Comparison of ENCODE assay signal across 20 cellular contexts in the genomic region with DNA sequence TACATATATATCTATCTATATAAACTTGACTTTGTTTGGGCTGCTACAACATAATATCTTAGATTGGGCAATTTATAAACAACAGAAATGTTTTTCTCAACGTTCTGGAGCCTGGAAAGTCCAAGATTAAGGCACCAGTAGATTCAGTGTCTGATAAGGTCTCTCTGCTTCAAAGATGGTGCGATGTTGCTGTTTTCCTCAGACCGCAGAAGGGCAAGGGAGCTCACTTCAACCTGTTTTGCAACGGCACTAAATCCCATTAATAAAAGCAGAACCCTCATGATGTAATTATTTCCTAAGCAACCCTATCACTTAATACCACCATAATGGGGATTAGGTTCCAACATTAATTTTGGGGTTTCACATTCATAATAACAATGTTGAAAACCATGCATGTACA.
A peak's percentile ranks its signal among the peaks of the same experiment; 100 is the strongest.
DNase-seq lines count a peak whose midpoint lies in the region; ATAC-seq and TF ChIP-seq lines count a peak whose summit lies in the region.
"Had no signal": no experiment of that assay in that cellular context is flagged by ENCODE, and none has a peak within 500 bp of the region (broad histone marks: within the 10 kb centered on the region; RNA-seq: fewer than 3 reads in every experiment).

No MANE protein-coding gene starts in this region.

- no peak overlapping the region for H3K9ac ChIP-seq in SU-DHL-6 (ENCODE audit: low read length)
- H3K9ac ChIP-seq: BLaER1, GM23248 had no signal

- no peaks in the 10 kb centered on the region for H3K36me3 ChIP-seq in SU-DHL-6 (ENCODE audit: low read length)
- H3K36me3 ChIP-seq in gastroesophageal sphincter, result no peaks in the 10 kb centered on the region
- H3K36me3 ChIP-seq: BLaER1 had no signal

- WGBS in gastroesophageal sphincter (ENCODE audit: low coverage in 1 of 2), 2 donors, result 69 to 80% methylated on average over 4 of the region's 4 CpGs

- H3K4me2 ChIP-seq in SU-DHL-6 (ENCODE audit: low read depth, low read length, poor library complexity, severe bottlenecking), result no peak overlapping the region
- H3K4me2 ChIP-seq: A549, BLaER1 had no signal

- H3K27ac ChIP-seq in SU-DHL-6 (ENCODE audit: low read depth, low read length), result no peak overlapping the region
- no peak overlapping the region for H3K27ac ChIP-seq in gastroesophageal sphincter
- H3K27ac ChIP-seq: A549, BLaER1, C4-2B, GM23248 had no signal

- H3K27ac Mint-ChIP-seq in activated naive CD8-positive, alpha-beta T cell treated with anti-CD3 and anti-CD28 coated beads for 36 hours, result no peak overlapping the region
- H3K27ac Mint-ChIP-seq: CD4-positive, CD25-positive, alpha-beta regulatory T cell; CD8-positive, alpha-beta T cell had no signal

- DNase-seq in NCI-H524 (lab: John Stamatoyannopoulos, UW) (peak; percentile 2 to 74), NCI-H82 treated with DMSO at 0.1 percent for 48 hours (lab: John Stamatoyannopoulos, UW; ENCODE audit: unreplicated experiment) (peak; percentile 55), left kidney (ENCODE audit: low read depth, low spot score) (peak; percentile 6), NCI-H526 treated with DMSO at 0.1 percent for 48 hours (lab: John Stamatoyannopoulos, UW) (no peak)
- no peak for DNase-seq in activated naive CD8-positive, alpha-beta T cell treated with anti-CD3 and anti-CD28 coated beads for 36 hours
- DNase-seq: 8988T; ACHN; Caco-2; CD4-positive, CD25-positive, alpha-beta regulatory T cell; CD8-positive, alpha-beta T cell; DMS153; DND-41; GM23248; H7; HCEC 1CT had no signal

- no peaks in the 10 kb centered on the region for H3K9me2 ChIP-seq in SU-DHL-6 (replicated peaks; ENCODE audit: insufficient read depth, low read length)

- no peak for ATAC-seq in gastroesophageal sphincter
- ATAC-seq: A549; CD8-positive, alpha-beta T cell had no signal

- H3K27me3 Mint-ChIP-seq in activated naive CD8-positive, alpha-beta T cell treated with anti-CD3 and anti-CD28 coated beads for 36 hours, result no peaks in the 10 kb centered on the region
- H3K27me3 Mint-ChIP-seq: CD4-positive, CD25-positive, alpha-beta regulatory T cell had no signal

- H3K27me3 ChIP-seq in SU-DHL-6 (ENCODE audit: low read length) (no peaks in the 10 kb centered on the region), gastroesophageal sphincter (no peaks in the 10 kb centered on the region)
- H3K27me3 ChIP-seq: BLaER1 had no signal

- no peaks in the 10 kb centered on the region for H3K36me3 Mint-ChIP-seq in activated naive CD8-positive, alpha-beta T cell treated with anti-CD3 and anti-CD28 coated beads for 36 hours
- H3K36me3 Mint-ChIP-seq: CD4-positive, CD25-positive, alpha-beta regulatory T cell; CD8-positive, alpha-beta T cell had no signal

- H3F3A ChIP-seq in SU-DHL-6 (ENCODE audit: insufficient read depth), result no peaks in the 10 kb centered on the region

- no peaks in the 10 kb centered on the region for H3K79me2 ChIP-seq in SU-DHL-6 (ENCODE audit: insufficient read depth, low read length)

- TF ChIP-seq CTCF in SU-DHL-6 (IDR thresholded peaks at IDR 0.05; ENCODE audit: insufficient read depth, low read length, poor library complexity, severe bottlenecking) (no peak), gastroesophageal sphincter (IDR thresholded peaks at IDR 0.05) (no peak)

- no peak for TF ChIP-seq EP300 in gastroesophageal sphincter (IDR thresholded peaks at IDR 0.05)

- H3K4me3 Mint-ChIP-seq in activated naive CD8-positive, alpha-beta T cell treated with anti-CD3 and anti-CD28 coated beads for 36 hours, result no peak overlapping the region
- H3K4me3 Mint-ChIP-seq: CD4-positive, CD25-positive, alpha-beta regulatory T cell; CD8-positive, alpha-beta T cell had no signal

- peaks cover 2% of the 10 kb centered on the region for H3K9me3 Mint-ChIP-seq in activated naive CD8-positive, alpha-beta T cell treated with anti-CD3 and anti-CD28 coated beads for 36 hours
- H3K9me3 Mint-ChIP-seq: CD8-positive, alpha-beta T cell had no signal

- H3K4me1 Mint-ChIP-seq in activated naive CD8-positive, alpha-beta T cell treated with anti-CD3 and anti-CD28 coated beads for 36 hours, result no peaks in the 10 kb centered on the region

- no peaks in the 10 kb centered on the region for H3K9me3 ChIP-seq in SU-DHL-6 (ENCODE audit: insufficient read depth, low read length)
- H3K9me3 ChIP-seq in gastroesophageal sphincter, result no peaks in the 10 kb centered on the region
- H3K9me3 ChIP-seq: A549, BLaER1, Caco-2 had no signal

- no peak for TF ChIP-seq POLR2A in gastroesophageal sphincter (IDR thresholded peaks at IDR 0.05)

- H3K4me1 ChIP-seq in gastroesophageal sphincter, result no peaks in the 10 kb centered on the region
- H3K4me1 ChIP-seq: A549, BLaER1, Caco-2 had no signal

- H4K20me1 ChIP-seq in SU-DHL-6 (ENCODE audit: low read depth, low read length), result no peaks in the 10 kb centered on the region
- H4K20me1 ChIP-seq: BLaER1 had no signal

- peak overlapping the region; percentile 14 for H2AFZ ChIP-seq in SU-DHL-6 (ENCODE audit: low read depth, low read length, severe bottlenecking)
- H2AFZ ChIP-seq: GM23248 had no signal

- H3K4me3 ChIP-seq in SU-DHL-6 (ENCODE audit: insufficient read depth, low read length, poor library complexity, severe bottlenecking) (no peak overlapping the region), gastroesophageal sphincter (no peak overlapping the region)
- H3K4me3 ChIP-seq: A549, BLaER1, GM23248 had no signal

Comparison
In these comparisons a context has a peak if more than half of its experiments do, and no peak if none do; other contexts are left out.
1. DNase-seq: peak in NCI-H524 (2 of 2), NCI-H82 treated with DMSO at 0.1 percent for 48 hours (single experiment) and left kidney (single experiment); none in activated naive CD8-positive, alpha-beta T cell treated with anti-CD3 and anti-CD28 coated beads for 36 hours (single experiment) and NCI-H526 treated with DMSO at 0.1 percent for 48 hours (single experiment).